Comparison of ENCODE assay signal across 1 cellular context in the genomic region with DNA sequence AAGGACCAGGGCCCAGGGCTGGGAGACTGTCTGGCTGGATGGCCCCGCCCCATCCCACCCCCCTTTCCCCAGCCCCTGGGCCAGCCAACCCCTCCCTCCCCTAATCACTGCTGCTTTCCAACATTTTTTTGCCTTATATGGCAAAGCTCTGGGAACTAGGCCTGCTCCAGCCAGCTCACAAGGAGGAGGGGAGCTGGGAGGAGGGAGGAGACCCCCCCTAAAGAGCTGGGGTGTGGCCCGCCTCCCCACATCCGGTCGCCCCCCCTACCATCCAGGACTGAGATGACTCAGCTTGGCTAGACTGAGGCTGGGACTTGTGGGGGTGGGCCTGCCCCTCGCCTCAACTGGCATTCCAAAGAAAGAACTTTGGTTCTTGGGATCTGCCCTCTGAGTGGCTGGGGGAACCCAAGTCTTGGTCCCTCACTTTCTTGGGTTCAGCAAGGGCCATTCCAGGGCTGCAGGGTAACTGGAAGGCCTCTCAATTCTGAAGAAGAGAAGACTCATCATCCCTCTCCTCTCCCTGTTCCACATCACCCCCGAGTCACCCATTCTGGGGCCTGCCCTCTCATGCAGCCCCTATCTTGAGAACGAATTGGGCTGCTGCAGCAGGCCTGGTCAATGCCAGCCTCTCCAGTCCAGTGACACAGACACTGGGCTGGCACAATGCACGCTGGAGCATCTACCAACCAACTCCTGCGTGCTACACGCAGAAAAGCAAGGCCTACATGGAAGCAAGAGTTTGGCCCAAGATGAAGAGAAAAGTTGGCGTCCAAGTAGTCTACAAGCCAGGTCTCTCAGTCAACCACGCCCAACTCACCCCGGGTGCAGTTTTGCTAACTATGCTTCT.
TF ChIP-seq lines count a peak whose summit lies in the region.

No MANE protein-coding gene starts in this region.

TF ChIP-seq in HepG2, 621 proteins besides CTCF, POLR2A, EP300 and RAD21 (continued from another document):
- TF ChIP-seq JARID2 (CRISPR knock-in tag; IDR thresholded peaks at IDR 0.05; ENCODE audit: insufficient replicate concordance) = no peak
- no peak for TF ChIP-seq HNRNPK (IDR thresholded peaks at IDR 0.05; ENCODE audit: low read depth, low read length, poor library complexity, severe bottlenecking)
- no peak for TF ChIP-seq ZNF562 (CRISPR knock-in tag; IDR thresholded peaks at IDR 0.05; ENCODE audit: borderline replicate concordance)
- TF ChIP-seq, protein P1, sequence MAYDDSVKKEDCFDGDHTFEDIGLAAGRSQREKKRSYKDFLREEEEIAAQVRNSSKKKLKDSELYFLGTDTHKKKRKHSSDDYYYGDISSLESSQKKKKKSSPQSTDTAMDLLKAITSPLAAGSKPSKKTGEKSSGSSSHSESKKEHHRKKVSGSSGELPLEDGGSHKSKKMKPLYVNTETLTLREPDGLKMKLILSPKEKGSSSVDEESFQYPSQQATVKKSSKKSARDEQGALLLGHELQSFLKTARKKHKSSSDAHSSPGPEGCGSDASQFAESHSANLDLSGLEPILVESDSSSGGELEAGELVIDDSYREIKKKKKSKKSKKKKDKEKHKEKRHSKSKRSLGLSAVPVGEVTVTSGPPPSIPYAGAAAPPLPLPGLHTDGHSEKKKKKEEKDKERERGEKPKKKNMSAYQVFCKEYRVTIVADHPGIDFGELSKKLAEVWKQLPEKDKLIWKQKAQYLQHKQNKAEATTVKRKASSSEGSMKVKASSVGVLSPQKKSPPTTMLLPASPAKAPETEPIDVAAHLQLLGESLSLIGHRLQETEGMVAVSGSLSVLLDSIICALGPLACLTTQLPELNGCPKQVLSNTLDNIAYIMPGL (CRISPR knock-in tag; IDR thresholded peaks at IDR 0.05; ENCODE audit: borderline replicate concordance in 1 of 2, low read depth in 1 of 2) = no peak
- TF ChIP-seq, protein P2, sequence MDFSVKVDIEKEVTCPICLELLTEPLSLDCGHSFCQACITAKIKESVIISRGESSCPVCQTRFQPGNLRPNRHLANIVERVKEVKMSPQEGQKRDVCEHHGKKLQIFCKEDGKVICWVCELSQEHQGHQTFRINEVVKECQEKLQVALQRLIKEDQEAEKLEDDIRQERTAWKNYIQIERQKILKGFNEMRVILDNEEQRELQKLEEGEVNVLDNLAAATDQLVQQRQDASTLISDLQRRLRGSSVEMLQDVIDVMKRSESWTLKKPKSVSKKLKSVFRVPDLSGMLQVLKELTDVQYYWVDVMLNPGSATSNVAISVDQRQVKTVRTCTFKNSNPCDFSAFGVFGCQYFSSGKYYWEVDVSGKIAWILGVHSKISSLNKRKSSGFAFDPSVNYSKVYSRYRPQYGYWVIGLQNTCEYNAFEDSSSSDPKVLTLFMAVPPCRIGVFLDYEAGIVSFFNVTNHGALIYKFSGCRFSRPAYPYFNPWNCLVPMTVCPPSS (IDR thresholded peaks at IDR 0.05) = no peak
- TF ChIP-seq, protein P3, sequence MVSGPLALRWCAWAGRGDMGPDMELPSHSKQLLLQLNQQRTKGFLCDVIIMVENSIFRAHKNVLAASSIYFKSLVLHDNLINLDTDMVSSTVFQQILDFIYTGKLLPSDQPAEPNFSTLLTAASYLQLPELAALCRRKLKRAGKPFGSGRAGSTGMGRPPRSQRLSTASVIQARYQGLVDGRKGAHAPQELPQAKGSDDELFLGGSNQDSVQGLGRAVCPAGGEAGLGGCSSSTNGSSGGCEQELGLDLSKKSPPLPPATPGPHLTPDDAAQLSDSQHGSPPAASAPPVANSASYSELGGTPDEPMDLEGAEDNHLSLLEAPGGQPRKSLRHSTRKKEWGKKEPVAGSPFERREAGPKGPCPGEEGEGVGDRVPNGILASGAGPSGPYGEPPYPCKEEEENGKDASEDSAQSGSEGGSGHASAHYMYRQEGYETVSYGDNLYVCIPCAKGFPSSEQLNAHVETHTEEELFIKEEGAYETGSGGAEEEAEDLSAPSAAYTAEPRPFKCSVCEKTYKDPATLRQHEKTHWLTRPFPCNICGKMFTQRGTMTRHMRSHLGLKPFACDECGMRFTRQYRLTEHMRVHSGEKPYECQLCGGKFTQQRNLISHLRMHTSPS (CRISPR knock-in tag; IDR thresholded peaks at IDR 0.05; ENCODE audit: low read depth) = no peak
- no peak for TF ChIP-seq DPF2 (CRISPR knock-in tag; IDR thresholded peaks at IDR 0.05; ENCODE audit: borderline replicate concordance, low read depth)
- no peak for TF ChIP-seq ZNF615 (CRISPR knock-in tag; IDR thresholded peaks at IDR 0.05; ENCODE audit: borderline replicate concordance)
- TF ChIP-seq HNF4A (CRISPR knock-in tag; IDR thresholded peaks at IDR 0.05) = no peak
- TF ChIP-seq MLLT10 (CRISPR knock-in tag; IDR thresholded peaks at IDR 0.05) = no peak
- TF ChIP-seq PAF1 (CRISPR knock-in tag; IDR thresholded peaks at IDR 0.05) = no peak
- no peak for TF ChIP-seq SOX5 (CRISPR knock-in tag; IDR thresholded peaks at IDR 0.05; ENCODE audit: borderline replicate concordance)
TF ChIP-seq in HepG2: peak in this region for 28.
